8 cellular contexts compared by ENCODE assay signal in the genomic region with DNA sequence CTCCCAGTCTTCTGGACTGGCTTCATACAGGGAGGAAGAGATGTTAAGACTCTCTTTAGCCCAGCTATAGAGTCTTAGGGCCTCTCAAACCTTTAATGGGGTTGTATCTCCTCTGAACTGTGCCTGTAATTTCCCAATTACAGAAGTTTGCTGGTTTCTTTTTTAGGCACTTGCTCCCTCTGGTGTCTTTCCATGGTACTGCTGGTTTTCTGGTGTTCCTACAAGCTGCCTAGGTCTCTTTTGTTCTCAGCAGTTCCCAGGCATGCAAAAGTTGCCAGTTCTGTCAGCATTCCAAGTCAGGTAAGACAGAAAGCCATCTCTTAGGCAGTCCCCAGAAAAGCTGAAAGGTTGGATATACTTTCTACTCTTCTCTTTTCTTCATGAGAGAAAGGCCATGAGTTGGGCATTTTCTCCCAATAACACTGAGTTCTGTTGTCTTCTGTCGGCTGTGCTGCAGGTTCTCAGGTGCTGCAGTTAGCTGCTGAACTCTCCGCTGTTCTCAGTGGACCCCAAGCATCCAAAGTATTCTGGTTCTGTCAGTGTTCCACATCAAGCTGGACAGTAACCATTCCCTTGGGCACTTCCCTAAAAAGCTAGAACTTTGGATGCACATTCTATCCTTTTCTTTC. TPM values are rescaled to one million over a fixed set of nuclear protein-coding genes. Genes with fewer than 3 reads are reported as not detected.
DNase-seq lines count a peak whose midpoint lies in the region; ATAC-seq and TF ChIP-seq lines count a peak whose summit lies in the region.

No MANE protein-coding gene starts in this region.

- no peak overlapping the region for H3K27ac Mint-ChIP-seq in progenitor cell of endocrine pancreas

- no peaks in the 10 kb centered on the region for H3K4me1 Mint-ChIP-seq in progenitor cell of endocrine pancreas (ENCODE audit: low read depth)

- no peak overlapping the region for H3K4me3 ChIP-seq in fibroblast of mammary gland (ENCODE audit: control insufficient read depth, low read depth, low read length)

- ATAC-seq in HG03354 (IDR thresholded peaks at IDR 0.05; ENCODE audit: poor library complexity, severe bottlenecking, unreplicated experiment) (no peak), HG03442 (IDR thresholded peaks at IDR 0.05; ENCODE audit: unreplicated experiment) (no peak)

- peak; percentile 46 for TF ChIP-seq CTCF in GM20000 (IDR thresholded peaks at IDR 0.05; ENCODE audit: extremely low read depth, missing control alignments)
- TF ChIP-seq CTCF in fibroblast of mammary gland (conservative IDR thresholded peaks at IDR 0.05; ENCODE audit: control insufficient read depth, insufficient read depth, low read depth, low read length) = peak; percentile 86
- TF ChIP-seq CTCF in progenitor cell of endocrine pancreas (IDR thresholded peaks at IDR 0.05; ENCODE audit: unreplicated experiment) = peak; percentile 68

- no peak overlapping the region for H3K4me3 Mint-ChIP-seq in progenitor cell of endocrine pancreas (ENCODE audit: low read depth)

- H3K27me3 Mint-ChIP-seq in progenitor cell of endocrine pancreas = no peaks in the 10 kb centered on the region

- H3K36me3 Mint-ChIP-seq in progenitor cell of endocrine pancreas (ENCODE audit: insufficient read depth) = peaks cover 53% of the 10 kb centered on the region

- DNase-seq in COLO668 (lab: John Stamatoyannopoulos, UW; ENCODE audit: unreplicated experiment) (peak; percentile 33), GM20000 (ENCODE audit: low spot score) (peak; percentile 64), NCI-H2171 treated with DMSO at 0.1 percent for 48 hours (lab: John Stamatoyannopoulos, UW) (peak; percentile 66), fibroblast of mammary gland (ENCODE audit: low read depth) (peak; percentile 62), progenitor cell of endocrine pancreas (ENCODE audit: low spot score, unreplicated experiment) (peak; percentile 42)
- peak; percentile 54 to 66 for DNase-seq in activated CD4-positive, alpha-beta T cell treated with anti-CD3 and anti-CD28 coated beads, Interleukin-2, amount 50 U/mL, for 48 hours

- H3K9me3 Mint-ChIP-seq in progenitor cell of endocrine pancreas (ENCODE audit: low read depth) = peaks cover 44% of the 10 kb centered on the region

RNA-seq across cellular contexts. Expression of gene EHHADH, which starts 54.4 kb away (rescaled TPM):
- 6.2 and 7.6 TPM in 2 replicates for total RNA-seq in progenitor cell of endocrine pancreas

RNA-seq across cellular contexts. Expression of gene MAP3K13, which starts 54.7 kb away (rescaled TPM):
- total RNA-seq in progenitor cell of endocrine pancreas = 29.6 and 31.0 TPM in 2 replicates
